ENCODE assay signal across 11 cellular contexts in genomic region chr18:52484977-52485376, GRCh38.
"Had no signal": no experiment of that assay in that cellular context is flagged by ENCODE, and none has a peak within 500 bp of the region (broad histone marks: within the 10 kb centered on the region; RNA-seq: fewer than 3 reads in every experiment).

No MANE protein-coding gene starts in this region.

- DNase-seq: activated effector memory CD4-positive, alpha-beta T cell treated with anti-CD3 and anti-CD28 coated beads, Interleukin-2, amount 50 U/mL, for 16 hours; activated T-cell treated with anti-CD3 and anti-CD28 coated beads, Interleukin-2, amount 50 U/mL, for 24 hours; cerebellar nuclear complex; endodermal cell; hypothalamus; kidney glomerular epithelial cell; ovary; retina; stomach had no signal

- H3K4me1 ChIP-seq: neural progenitor cell, stomach had no signal

- H3K4me3 ChIP-seq: neural progenitor cell, ovary, stomach had no signal

- H3K27ac ChIP-seq: neural progenitor cell, ovary, stomach had no signal

- FAIRE-seq: urothelium cell line had no signal

- H3K27me3 ChIP-seq: neural progenitor cell, ovary, stomach had no signal

- H3K9me3 ChIP-seq: ovary, stomach had no signal

- H3K36me3 ChIP-seq: neural progenitor cell, ovary, stomach had no signal
